In genomic region chr3:134660046-134660441, GRCh38 we compare ENCODE assay signal across 24 cellular contexts. TPM values are rescaled to one million over a fixed set of nuclear protein-coding genes. Genes with fewer than 3 reads are reported as not detected.
DNase-seq lines count a peak whose midpoint lies in the region; ATAC-seq, FAIRE-seq and TF ChIP-seq lines count a peak whose summit lies in the region.
"Had no signal": no experiment of that assay in that cellular context is flagged by ENCODE, and none has a peak within 500 bp of the region (broad histone marks: within the 10 kb centered on the region; RNA-seq: fewer than 3 reads in every experiment).

No MANE protein-coding gene starts in this region.

- ATAC-seq in heart left ventricle = peak in 2 of 4 donors; percentile 4 to 12
- no peak for ATAC-seq in right cardiac atrium
- ATAC-seq in left ventricle myocardium superior = peak; percentile 14
- no peak for ATAC-seq in left cardiac atrium
- ATAC-seq: A549, HCT116 had no signal

- TF ChIP-seq CTCF in heart left ventricle (IDR thresholded peaks at IDR 0.05) = no peak
- no peak for TF ChIP-seq CTCF in coronary artery (IDR thresholded peaks at IDR 0.05)

- H3K27ac ChIP-seq in heart left ventricle (peak overlapping the region in 9 of 12 donors; percentile 8 to 73 (median 67)), right cardiac atrium (ENCODE audit: low read length) (no peak overlapping the region), coronary artery (no peak overlapping the region), skeletal muscle tissue (ENCODE audit: low read depth, low read length) (peak overlapping the region; percentile 38), small intestine (ENCODE audit: low read depth in 1 of 2, low read length in 1 of 2) (no peak overlapping the region)
- H3K27ac ChIP-seq: A549, GM23248 had no signal

- intact Hi-C loops in heart left ventricle (cut with DNase I) (no loop called here), right cardiac atrium (cut with DNase I) (no loop called here), left ventricle myocardium superior (cut with micrococcal nuclease) (loop anchor here (10.0 kb wide), 1 partner anchor 95 kb away; no protein-coding TSS in a partner anchor), left cardiac atrium (cut with DNase I) (no loop called here)

- no peak for TF ChIP-seq POLR2A in heart left ventricle (IDR thresholded peaks at IDR 0.05)

- H3K4me3 ChIP-seq in heart left ventricle = no peak overlapping the region
- no peak overlapping the region for H3K4me3 ChIP-seq in right cardiac atrium (ENCODE audit: low read length)
- no peak overlapping the region for H3K4me3 ChIP-seq in coronary artery
- no peak overlapping the region for H3K4me3 ChIP-seq in skeletal muscle tissue (ENCODE audit: low read length in 3 of 3)
- H3K4me3 ChIP-seq in small intestine (ENCODE audit: low read depth in 1 of 2, low read length in 2 of 2) = no peak overlapping the region
- H3K4me3 ChIP-seq: A549, GM23248 had no signal

- DNase-seq in heart left ventricle = no peak
- no peak for DNase-seq in right cardiac atrium
- no peak for DNase-seq in left ventricle myocardium superior
- no peak for DNase-seq in left cardiac atrium
- DNase-seq in coronary artery (ENCODE audit: low spot score) = peak; percentile 1
- no peak for DNase-seq in SIG-M5 (lab: John Stamatoyannopoulos, UW)
- no peak for DNase-seq in small intestine
- DNase-seq: 8988T; ACHN; Calu3; CD4-positive, alpha-beta T cell; CD8-positive, alpha-beta memory T cell; COR-L47; DMS53; DMS79 treated with DMSO at 0.1 percent for 48 hours; GF-D8; GM23248 had no signal

- 75 to 86% (median 81%) methylated on average over 5 of the region's 5 CpGs for WGBS in heart left ventricle, 4 donors
- WGBS in right cardiac atrium = 88% methylated on average over 5 of the region's 5 CpGs
- WGBS in small intestine, 3 donors = 93% methylated on average over 5 of the region's 5 CpGs

- peak overlapping the region in 2 of 3 donors; percentile 32 to 74 for H3K9ac ChIP-seq in skeletal muscle tissue (ENCODE audit: low read depth in 1 of 3, low read length in 3 of 3)
- H3K9ac ChIP-seq: GM23248 had no signal

- H3K36me3 ChIP-seq in heart left ventricle = no peaks in the 10 kb centered on the region
- H3K36me3 ChIP-seq in skeletal muscle tissue (ENCODE audit: control insufficient read depth in 3 of 3, insufficient read depth in 3 of 3, low read length in 3 of 3) = no peaks in the 10 kb centered on the region
- H3K36me3 ChIP-seq in small intestine (ENCODE audit: control insufficient read depth in 2 of 2, insufficient read depth in 2 of 2, low read length in 2 of 2) = no peaks in the 10 kb centered on the region

- H3K9me3 ChIP-seq in heart left ventricle (no peaks in the 10 kb centered on the region), right cardiac atrium (ENCODE audit: control insufficient read depth, low read length) (no peaks in the 10 kb centered on the region), skeletal muscle tissue (ENCODE audit: control insufficient read depth in 3 of 3, low read length in 3 of 3) (no peaks in the 10 kb centered on the region), small intestine (ENCODE audit: control insufficient read depth, low read depth) (no peaks in the 10 kb centered on the region)
- H3K9me3 ChIP-seq: A549 had no signal

- H3K4me1 ChIP-seq in heart left ventricle (peaks cover 0 to 23% (median 0%) of the 10 kb centered on the region in 12 donors), right cardiac atrium (ENCODE audit: control insufficient read depth, insufficient read depth, low read length) (no peaks in the 10 kb centered on the region), skeletal muscle tissue (ENCODE audit: control insufficient read depth in 3 of 3, insufficient read depth in 3 of 3, low read length in 3 of 3) (peaks cover 33 to 51% (median 41%) of the 10 kb centered on the region in 3 donors), small intestine (ENCODE audit: control insufficient read depth in 2 of 2, insufficient read depth in 1 of 2, low read depth in 1 of 2, low read length in 1 of 2) (no peaks in the 10 kb centered on the region)
- H3K4me1 ChIP-seq: A549 had no signal

- no peak for FAIRE-seq in small intestine (lab: Jason Lieb, UNC)
- FAIRE-seq: A549, GM12891, GM18507, H1 had no signal

- H3K27me3 ChIP-seq in heart left ventricle (no peaks in the 10 kb centered on the region), right cardiac atrium (ENCODE audit: control insufficient read depth, insufficient read depth) (no peaks in the 10 kb centered on the region), skeletal muscle tissue (ENCODE audit: control insufficient read depth in 3 of 3, insufficient read depth in 3 of 3, low read length in 3 of 3) (no peaks in the 10 kb centered on the region), small intestine (ENCODE audit: control insufficient read depth in 2 of 2, insufficient read depth in 2 of 2, low read length in 2 of 2) (no peaks in the 10 kb centered on the region)

RNA-seq across cellular contexts. Expression of gene KY, which starts 9.2 kb away (rescaled TPM):
- total RNA-seq in heart left ventricle = 10 to 100 TPM in 3 of 9 donors, 1 to 10 TPM in 6; 5.7 to 22.5 (median 8.7) TPM
- 1 to 10 TPM; 1.4 to 2.6 TPM for polyA plus RNA-seq in heart left ventricle
- 1 to 10 TPM in 3 of 4 donors, under 1 TPM in 1; 0.81 to 3.6 (median 2.5) TPM for total RNA-seq in right cardiac atrium
- polyA plus RNA-seq in right cardiac atrium = 0.81 TPM
- total RNA-seq in left ventricle myocardium superior = 20.6 TPM
- total RNA-seq in left cardiac atrium = under 1 TPM in 1 of 2 donors, not detected in 1; 0.21 TPM
- total RNA-seq in skeletal muscle tissue = 61.6 TPM
- polyA plus RNA-seq in small intestine = under 1 TPM in 1 of 3 donors, not detected in 2; 0.48 TPM
- total RNA-seq: Calu3; CD4-positive, alpha-beta T cell; CD8-positive, alpha-beta memory T cell; G401; H1 had no signal
- polyA plus RNA-seq: H1 had no signal

Comparison
In these comparisons a context has a peak if more than half of its experiments do, and no peak if none do; other contexts are left out.
1. H3K27ac ChIP-seq: peak in heart left ventricle (9 of 12) and skeletal muscle tissue (single experiment); none in right cardiac atrium (single experiment), coronary artery (0 of 2) and small intestine (0 of 2).